In genomic region chr3:187745201-187746058, GRCh38 we compare ENCODE assay signal across 8 cellular contexts. TPM values are rescaled to one million over a fixed set of nuclear protein-coding genes. Genes with fewer than 3 reads are reported as not detected.
A peak's percentile ranks its signal among the peaks of the same experiment; 100 is the strongest.
DNase-seq lines count a peak whose midpoint lies in the region; ATAC-seq lines count a peak whose summit lies in the region.

BCL6 (minus strand) TSS chr3:187745468; CDS start chr3:187733693, 11,775 bp downstream.

- H3K27ac ChIP-seq in temporal lobe (ENCODE audit: low read depth, low read length) = peak within 1 kb of the TSS; percentile 91

- DNase-seq in GF-D8 (lab: John Stamatoyannopoulos, UW) = peak; percentile 86
- DNase-seq in NCI-H1105 treated with DMSO at 0.1 percent for 48 hours (lab: John Stamatoyannopoulos, UW) = peak; percentile 99
- DNase-seq in SKM-1 treated with dmso at 0.1 percent for 144 hours (lab: John Stamatoyannopoulos, UW; ENCODE audit: unreplicated experiment) = peak; percentile 95
- peak; percentile 85 to 94 for DNase-seq in activated naive CD4-positive, alpha-beta T cell treated with anti-CD3 and anti-CD28 coated beads, Interleukin-2, amount 50 U/mL, for 72 hours (ENCODE audit: low spot score in 2 of 2)
- DNase-seq in globus pallidus (ENCODE audit: low spot score) = peak; percentile 97
- peak; percentile 97 for DNase-seq in non-pigmented ciliary epithelial cell (ENCODE audit: low read depth)

- H3K36me3 Mint-ChIP-seq in activated naive CD4-positive, alpha-beta T cell treated with anti-CD3 and anti-CD28 coated beads, Interleukin-2, amount 50 U/mL, for 72 hours = peaks cover 16 to 46% of the 10 kb centered on the region in 2 donors

- H3K27ac Mint-ChIP-seq in activated naive CD4-positive, alpha-beta T cell treated with anti-CD3 and anti-CD28 coated beads, Interleukin-2, amount 50 U/mL, for 72 hours = peak within 1 kb of the TSS; percentile 100

- H3K9me3 Mint-ChIP-seq in activated naive CD4-positive, alpha-beta T cell treated with anti-CD3 and anti-CD28 coated beads, Interleukin-2, amount 50 U/mL, for 72 hours = no peaks in the 10 kb centered on the region

- ATAC-seq in HG02642 (IDR thresholded peaks at IDR 0.05; ENCODE audit: poor library complexity, unreplicated experiment) = peak; percentile 85
- peak; percentile 48 to 55 for ATAC-seq in activated naive CD4-positive, alpha-beta T cell treated with anti-CD3 and anti-CD28 coated beads, Interleukin-2, amount 50 U/mL, for 72 hours

RNA-seq across cellular contexts. Expression of gene BCL6, which starts in this region (rescaled TPM):
- 100 to 1,000 TPM; 103 to 114 TPM for total RNA-seq in activated naive CD4-positive, alpha-beta T cell treated with anti-CD3 and anti-CD28 coated beads, Interleukin-2, amount 50 U/mL, for 72 hours
- 14.0 TPM for total RNA-seq in temporal lobe

Comparison
In these comparisons a context has a peak if more than half of its experiments do, and no peak if none do; other contexts are left out.
1. Peak in every context shown above with its lines: DNase-seq, ATAC-seq and H3K27ac ChIP-seq.